In genomic region chr21:44834951-44835646, GRCh38 we compare ENCODE assay signal across 1 cellular context.
TF ChIP-seq lines count a peak whose summit lies in the region.

No MANE protein-coding gene starts in this region.

TF ChIP-seq in K562, 482 proteins besides CTCF, POLR2A, EP300 and RAD21 (continued from another document):
- no peak for TF ChIP-seq ZNF318 (IDR thresholded peaks at IDR 0.05; ENCODE audit: borderline replicate concordance in 1 of 2, low read depth in 1 of 2)
- 0 out of 2 replicates have a peak, but pooled peaks have one; percentile 6 for TF ChIP-seq RREB1 (CRISPR knock-in tag; IDR thresholded peaks at IDR 0.05)
- TF ChIP-seq HNRNPLL (IDR thresholded peaks at IDR 0.05; ENCODE audit: low read depth, low read length, poor library complexity, severe bottlenecking) = no peak
- TF ChIP-seq LEF1 (IDR thresholded peaks at IDR 0.05) = peak; percentile 52; the same call in 1 of the 2 replicates
- TF ChIP-seq TARDBP (IDR thresholded peaks at IDR 0.05) = 0 out of 2 replicates have a peak, but pooled peaks have one; percentile 62
- TF ChIP-seq SMAD1 (IDR thresholded peaks at IDR 0.05; ENCODE audit: low read depth, low read length, partially characterized antibody) = peak; percentile 17
- peak; percentile 65 for TF ChIP-seq L3MBTL2 (IDR thresholded peaks at IDR 0.05)
- TF ChIP-seq SMAD3 (CRISPR knock-in tag; conservative IDR thresholded peaks at IDR 0.05) = no peak
- TF ChIP-seq TEAD1 (CRISPR knock-in tag; IDR thresholded peaks at IDR 0.05) = 0 out of 4 replicates have a peak, but pooled peaks of 1 of the 2 experiments have one; percentile 20
- TF ChIP-seq, protein P1, sequence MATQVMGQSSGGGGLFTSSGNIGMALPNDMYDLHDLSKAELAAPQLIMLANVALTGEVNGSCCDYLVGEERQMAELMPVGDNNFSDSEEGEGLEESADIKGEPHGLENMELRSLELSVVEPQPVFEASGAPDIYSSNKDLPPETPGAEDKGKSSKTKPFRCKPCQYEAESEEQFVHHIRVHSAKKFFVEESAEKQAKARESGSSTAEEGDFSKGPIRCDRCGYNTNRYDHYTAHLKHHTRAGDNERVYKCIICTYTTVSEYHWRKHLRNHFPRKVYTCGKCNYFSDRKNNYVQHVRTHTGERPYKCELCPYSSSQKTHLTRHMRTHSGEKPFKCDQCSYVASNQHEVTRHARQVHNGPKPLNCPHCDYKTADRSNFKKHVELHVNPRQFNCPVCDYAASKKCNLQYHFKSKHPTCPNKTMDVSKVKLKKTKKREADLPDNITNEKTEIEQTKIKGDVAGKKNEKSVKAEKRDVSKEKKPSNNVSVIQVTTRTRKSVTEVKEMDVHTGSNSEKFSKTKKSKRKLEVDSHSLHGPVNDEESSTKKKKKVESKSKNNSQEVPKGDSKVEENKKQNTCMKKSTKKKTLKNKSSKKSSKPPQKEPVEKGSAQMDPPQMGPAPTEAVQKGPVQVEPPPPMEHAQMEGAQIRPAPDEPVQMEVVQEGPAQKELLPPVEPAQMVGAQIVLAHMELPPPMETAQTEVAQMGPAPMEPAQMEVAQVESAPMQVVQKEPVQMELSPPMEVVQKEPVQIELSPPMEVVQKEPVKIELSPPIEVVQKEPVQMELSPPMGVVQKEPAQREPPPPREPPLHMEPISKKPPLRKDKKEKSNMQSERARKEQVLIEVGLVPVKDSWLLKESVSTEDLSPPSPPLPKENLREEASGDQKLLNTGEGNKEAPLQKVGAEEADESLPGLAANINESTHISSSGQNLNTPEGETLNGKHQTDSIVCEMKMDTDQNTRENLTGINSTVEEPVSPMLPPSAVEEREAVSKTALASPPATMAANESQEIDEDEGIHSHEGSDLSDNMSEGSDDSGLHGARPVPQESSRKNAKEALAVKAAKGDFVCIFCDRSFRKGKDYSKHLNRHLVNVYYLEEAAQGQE (CRISPR knock-in tag; IDR thresholded peaks at IDR 0.05; ENCODE audit: low read depth) = no peak
- no peak for TF ChIP-seq PBX2 (CRISPR knock-in tag; IDR thresholded peaks at IDR 0.05; ENCODE audit: low read depth)
- TF ChIP-seq PBX2 (tag; conservative IDR thresholded peaks at IDR 0.05; ENCODE audit: low read depth) = no peak
- TF ChIP-seq DMBX1 (CRISPR knock-in tag; IDR thresholded peaks at IDR 0.05; ENCODE audit: borderline replicate concordance) = no peak
- no peak for TF ChIP-seq RFX1 (IDR thresholded peaks at IDR 0.05)
- TF ChIP-seq KLF16 (IDR thresholded peaks at IDR 0.05) = peak; percentile 76; the same call in 1 of the 2 replicates
- TF ChIP-seq TBL1XR1 (IDR thresholded peaks at IDR 0.05; ENCODE audit: low read length in 2 of 2) = peak in 1 of 2 experiments; percentile 16; a peak in 1 of 4 replicates
- TF ChIP-seq ZNF12 (CRISPR knock-in tag; IDR thresholded peaks at IDR 0.05) = 0 out of 2 replicates have a peak, but pooled peaks have one; percentile 35
- no peak for TF ChIP-seq IFI16 (CRISPR knock-in tag; IDR thresholded peaks at IDR 0.05)
- no peak for TF ChIP-seq XRCC4 (IDR thresholded peaks at IDR 0.05; ENCODE audit: extremely low read depth, insufficient read depth, insufficient read length)
- no peak for TF ChIP-seq ZNF263 (CRISPR knock-in tag; IDR thresholded peaks at IDR 0.05; ENCODE audit: borderline replicate concordance)
- TF ChIP-seq, protein P2, sequence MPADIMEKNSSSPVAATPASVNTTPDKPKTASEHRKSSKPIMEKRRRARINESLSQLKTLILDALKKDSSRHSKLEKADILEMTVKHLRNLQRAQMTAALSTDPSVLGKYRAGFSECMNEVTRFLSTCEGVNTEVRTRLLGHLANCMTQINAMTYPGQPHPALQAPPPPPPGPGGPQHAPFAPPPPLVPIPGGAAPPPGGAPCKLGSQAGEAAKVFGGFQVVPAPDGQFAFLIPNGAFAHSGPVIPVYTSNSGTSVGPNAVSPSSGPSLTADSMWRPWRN (IDR thresholded peaks at IDR 0.05; ENCODE audit: low read depth) = 0 out of 2 replicates have a peak, but pooled peaks have one; percentile 21
- peak; percentile 53 for TF ChIP-seq CREM (IDR thresholded peaks at IDR 0.05; ENCODE audit: low read depth)
- no peak for TF ChIP-seq CREB3 (tag; conservative IDR thresholded peaks at IDR 0.05; ENCODE audit: low read depth)
